8 cellular contexts compared by ENCODE assay signal in the genomic region with DNA sequence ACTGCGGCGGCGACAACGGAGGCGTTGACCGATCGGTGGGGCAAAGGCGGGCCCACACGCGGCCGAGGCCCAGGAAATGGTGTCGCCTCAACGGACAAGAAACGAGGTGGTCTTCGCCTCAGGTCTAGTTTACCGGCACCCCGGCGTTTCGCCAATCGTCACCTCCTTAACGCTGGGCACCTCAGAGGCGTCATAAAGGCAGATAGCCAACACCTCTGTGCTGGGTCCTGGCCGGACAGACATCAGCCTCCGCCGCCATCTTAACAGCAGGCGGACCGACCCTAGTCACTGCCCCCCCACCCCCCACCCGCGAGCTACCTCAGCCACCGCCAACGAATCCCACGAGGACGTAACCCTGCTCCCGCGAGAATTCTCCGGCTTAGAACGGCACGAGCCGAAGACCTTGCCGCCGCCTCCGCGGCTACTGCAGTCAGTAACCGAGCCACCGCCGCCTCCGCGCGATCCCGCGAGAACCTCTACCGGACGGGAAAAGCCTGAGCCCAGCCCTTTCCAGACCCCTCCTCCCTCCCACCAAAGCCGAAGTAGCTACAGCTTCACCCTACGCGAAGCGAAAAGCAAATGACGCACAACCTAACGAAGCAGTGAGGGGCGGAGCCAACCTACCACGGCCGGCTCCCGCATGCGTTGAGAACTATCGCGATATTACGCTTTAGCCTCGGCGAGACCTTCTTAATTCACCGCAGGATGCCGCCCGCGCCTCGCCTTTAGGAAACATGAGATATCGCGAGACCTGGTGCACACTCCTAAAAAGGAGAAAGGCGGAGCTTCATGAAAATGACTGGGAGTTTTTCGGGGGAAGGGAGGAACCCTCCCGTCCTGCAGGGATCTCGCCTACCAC. TPM values are rescaled to one million over a fixed set of nuclear protein-coding genes. Genes with fewer than 3 reads are reported as not detected.
A peak's percentile ranks its signal among the peaks of the same experiment; 100 is the strongest.
DNase-seq lines count a peak whose midpoint lies in the region; ATAC-seq and TF ChIP-seq lines count a peak whose summit lies in the region.

No MANE protein-coding gene starts in this region.

- H3K14ac ChIP-seq in neuronal stem cell (ENCODE audit: low read length), result no peak overlapping the region

- in situ Hi-C loops in SK-MEL-5 (cut with HindIII; ENCODE audit: low pct_unique_long_range_greater_than_20kb, low sequenced_read_pairs), result no loop called here

- 19% methylated on average over 13 of the region's 80 CpGs; no CpG with 5 or more reads in 1 of the 2 donors for WGBS in gastroesophageal sphincter (ENCODE audit: low coverage in 1 of 2), 2 donors
- no CpG with 5 or more reads among the region's 80 CpGs for WGBS in neuronal stem cell (ENCODE audit: extremely low coverage in 2 of 2, insufficient read length in 2 of 2, insufficient replicate concordance in 1 of 2), 2 donors

- no peaks in the 10 kb centered on the region for H3K9me3 Mint-ChIP-seq in HFFc6
- no peaks in the 10 kb centered on the region for H3K9me3 Mint-ChIP-seq in activated naive CD4-positive, alpha-beta T cell treated with anti-CD3 and anti-CD28 coated beads, Interleukin-2, amount 10 ng/mL, durations not matched to agents 7 days and 5 days

- H3K18ac ChIP-seq in neuronal stem cell (ENCODE audit: low read length), result peak overlapping the region; percentile 90

- no peak overlapping the region for H2BK120ac ChIP-seq in neuronal stem cell (ENCODE audit: low read depth, low read length)

- peak overlapping the region; percentile 14 for H3K4me2 ChIP-seq in neuronal stem cell (ENCODE audit: insufficient read depth, low read length, poor library complexity, severe bottlenecking)

- peak overlapping the region; percentile 97 for H3K27ac Mint-ChIP-seq in HFFc6
- H3K27ac Mint-ChIP-seq in activated naive CD4-positive, alpha-beta T cell treated with anti-CD3 and anti-CD28 coated beads, Interleukin-2, amount 10 ng/mL, durations not matched to agents 7 days and 5 days, result peak overlapping the region; percentile 99

- H3K36me3 Mint-ChIP-seq in HFFc6 (ENCODE audit: low read depth), result peaks cover 18% of the 10 kb centered on the region
- peaks cover 29% of the 10 kb centered on the region for H3K36me3 Mint-ChIP-seq in activated naive CD4-positive, alpha-beta T cell treated with anti-CD3 and anti-CD28 coated beads, Interleukin-2, amount 10 ng/mL, durations not matched to agents 7 days and 5 days

- TF ChIP-seq CTCF in HFFc6 (IDR thresholded peaks at IDR 0.05) (no peak), gastroesophageal sphincter (IDR thresholded peaks at IDR 0.05) (peak in 1 of 4 experiments; percentile 9)

- peak; percentile 46 to 59 for TF ChIP-seq POLR2A in gastroesophageal sphincter (IDR thresholded peaks at IDR 0.05)

- TF ChIP-seq EP300 in gastroesophageal sphincter (IDR thresholded peaks at IDR 0.05), result no peak

- CTCF ChIA-PET in activated naive CD4-positive, alpha-beta T cell treated with anti-CD3 and anti-CD28 coated beads, Interleukin-2, amount 10 ng/mL, durations not matched to agents 7 days and 5 days (lab: Charles Lee), result interaction anchor here (1.0 to 1.5 kb wide), 4 partner anchors 31 to 148 kb away, joined by 3 to 8 read pairs (median 4); no protein-coding TSS in a partner anchor

- H3K27me3 Mint-ChIP-seq in HFFc6 (ENCODE audit: insufficient read depth), result no peaks in the 10 kb centered on the region; the same call in none of the 2 replicates
- no peaks in the 10 kb centered on the region for H3K27me3 Mint-ChIP-seq in activated naive CD4-positive, alpha-beta T cell treated with anti-CD3 and anti-CD28 coated beads, Interleukin-2, amount 10 ng/mL, durations not matched to agents 7 days and 5 days

- H3K36me3 ChIP-seq in gastroesophageal sphincter, result peaks cover 0 to 14% of the 10 kb centered on the region in 2 donors
- H3K36me3 ChIP-seq in neuronal stem cell (replicated peaks in 1 of 2; ENCODE audit: control insufficient read depth in 2 of 2, insufficient read depth in 2 of 2, low read length in 2 of 2), result peaks cover 5 to 32% of the 10 kb centered on the region in 2 donors
- peaks cover under 1 to 9% (median 3%) of the 10 kb centered on the region in 5 donors for H3K36me3 ChIP-seq in subcutaneous abdominal adipose tissue (ENCODE audit: control insufficient read depth in 5 of 5, insufficient read depth in 5 of 5, low read length in 5 of 5)

- no peak overlapping the region for H2BK15ac ChIP-seq in neuronal stem cell (ENCODE audit: low read length)

- peak; percentile 89 for ATAC-seq in gastroesophageal sphincter

- H4K8ac ChIP-seq in neuronal stem cell (ENCODE audit: low read depth, low read length), result no peak overlapping the region

- H2AK5ac ChIP-seq in neuronal stem cell (ENCODE audit: low read depth, low read length), result peak overlapping the region; percentile 63

- peaks cover 26% of the 10 kb centered on the region for H3K4me1 Mint-ChIP-seq in HFFc6 (ENCODE audit: low read depth)
- peaks cover 35% of the 10 kb centered on the region for H3K4me1 Mint-ChIP-seq in activated naive CD4-positive, alpha-beta T cell treated with anti-CD3 and anti-CD28 coated beads, Interleukin-2, amount 10 ng/mL, durations not matched to agents 7 days and 5 days

- peak overlapping the region; percentile 96 for H3K4me3 Mint-ChIP-seq in HFFc6
- H3K4me3 Mint-ChIP-seq in activated naive CD4-positive, alpha-beta T cell treated with anti-CD3 and anti-CD28 coated beads, Interleukin-2, amount 10 ng/mL, durations not matched to agents 7 days and 5 days, result peak overlapping the region; percentile 92

- H4K91ac ChIP-seq in neuronal stem cell (ENCODE audit: low read depth, low read length, poor library complexity), result no peak overlapping the region

- no peak overlapping the region for H3K4ac ChIP-seq in neuronal stem cell (ENCODE audit: low read length)

- peaks cover 0 to 30% (median 0%) of the 10 kb centered on the region in 3 donors for H3K4me1 ChIP-seq in gastroesophageal sphincter
- H3K4me1 ChIP-seq in neuronal stem cell (ENCODE audit: control insufficient read depth in 2 of 2, insufficient read depth in 1 of 2, low read depth in 1 of 2, low read length in 2 of 2), result no peaks in the 10 kb centered on the region
- H3K4me1 ChIP-seq in subcutaneous abdominal adipose tissue (ENCODE audit: control insufficient read depth in 5 of 5, insufficient read depth in 5 of 5, low read length in 5 of 5), result peaks cover 7 to 29% (median 20%) of the 10 kb centered on the region in 5 donors

- H3K27me3 ChIP-seq in gastroesophageal sphincter (no peaks in the 10 kb centered on the region), neuronal stem cell (ENCODE audit: control insufficient read depth in 3 of 3, insufficient read depth in 3 of 3, low read depth in 1 of 3, low read length in 3 of 3) (no peaks in the 10 kb centered on the region), subcutaneous abdominal adipose tissue (ENCODE audit: control insufficient read depth in 5 of 5, insufficient read depth in 4 of 5, low read length in 5 of 5) (peaks cover 0 to 4% (median 0%) of the 10 kb centered on the region in 5 donors)

- H3K9ac ChIP-seq in neuronal stem cell (ENCODE audit: low read depth, low read length, poor library complexity) (peak overlapping the region; percentile 93), subcutaneous abdominal adipose tissue (ENCODE audit: low read length in 5 of 5) (peak overlapping the region; percentile 73 to 89 (median 85))

- no peaks in the 10 kb centered on the region for H3K79me1 ChIP-seq in neuronal stem cell (ENCODE audit: low read depth, low read length)

- H2BK12ac ChIP-seq in neuronal stem cell (ENCODE audit: low read length), result no peak overlapping the region

- peak overlapping the region; percentile 63 to 65 for H3K4me3 ChIP-seq in gastroesophageal sphincter
- peak overlapping the region; percentile 67 to 97 for H3K4me3 ChIP-seq in neuronal stem cell (ENCODE audit: low read length in 2 of 2)
- H3K4me3 ChIP-seq in subcutaneous abdominal adipose tissue (ENCODE audit: low read depth in 1 of 5, low read length in 5 of 5), result peak overlapping the region; percentile 39 to 82 (median 80)

- H3K23ac ChIP-seq in neuronal stem cell (ENCODE audit: low read depth, low read length, poor library complexity), result peak overlapping the region; percentile 65

- peak; percentile 88 for DNase-seq in GM03348 (ENCODE audit: low spot score)
- peak; percentile 97 for DNase-seq in HFFc6
- peak; percentile 98 for DNase-seq in NAMALWA (ENCODE audit: low spot score)
- DNase-seq in SK-MEL-5 (ENCODE audit: low read depth, low spot score), result peak; percentile 97
- DNase-seq in activated naive CD4-positive, alpha-beta T cell treated with anti-CD3 and anti-CD28 coated beads, Interleukin-2, amount 10 ng/mL, durations not matched to agents 7 days and 5 days, result peak; percentile 94
- peak; percentile 98 for DNase-seq in neuronal stem cell (ENCODE audit: low spot score)

- H2AFZ ChIP-seq in neuronal stem cell (ENCODE audit: low read length), result peak overlapping the region; percentile 43

- H3K9me3 ChIP-seq in gastroesophageal sphincter (no peaks in the 10 kb centered on the region), neuronal stem cell (replicated peaks in 1 of 2; ENCODE audit: control insufficient read depth in 2 of 2, insufficient read depth in 1 of 2, low read depth in 1 of 2, low read length in 2 of 2) (no peaks in the 10 kb centered on the region), subcutaneous abdominal adipose tissue (ENCODE audit: control insufficient read depth in 5 of 5, low read length in 5 of 5) (peaks cover 0 to 3% (median 0%) of the 10 kb centered on the region in 5 donors)

- H3K27ac ChIP-seq in gastroesophageal sphincter (peak overlapping the region; percentile 82 to 91 (median 90)), neuronal stem cell (replicated peaks; ENCODE audit: low read length) (peak overlapping the region; percentile 91), subcutaneous abdominal adipose tissue (ENCODE audit: low read depth, low read length) (peak overlapping the region; percentile 84)

- H2BK5ac ChIP-seq in neuronal stem cell (ENCODE audit: low read length), result peak overlapping the region; percentile 13

RNA-seq across cellular contexts. Expression of a gene that starts 2.7 kb away (rescaled TPM):
- total RNA-seq in HFFc6 (2021; fragmentation: NEBNext Ultra II Directional; extraction: Animal tissue kit (Norgen Biotek cat#: 25700)), result 100 to 1,000 TPM; 128 to 199 (median 146) TPM
- 46.1 and 60.9 TPM in 2 replicates for total RNA-seq in SK-MEL-5 (2014; rRNA removed; shearing (Covaris generic))
- 67.5 and 95.3 TPM in 2 replicates for polyA plus RNA-seq in SK-MEL-5 (2015; cell fraction: cytosol; rRNA removed)
- polyA plus RNA-seq in SK-MEL-5 (2015; cell fraction: nucleus; rRNA removed), result 153 and 163 TPM in 2 replicates
- total RNA-seq in gastroesophageal sphincter, result 100 to 1,000 TPM; 103 to 170 (median 113) TPM
- polyA plus RNA-seq in neuronal stem cell (2013, experiment 1 of 2), result 35.4 TPM
- polyA plus RNA-seq in neuronal stem cell (2013, experiment 2 of 2), result 35.5 TPM

Comparison
In these comparisons a context has a peak if more than half of its experiments do, and no peak if none do; other contexts are left out.
1. Peak in every context shown above with its lines: DNase-seq, ATAC-seq, H3K4me3 ChIP-seq and H3K27ac ChIP-seq.